16 cellular contexts compared by ENCODE assay signal in the genomic region with DNA sequence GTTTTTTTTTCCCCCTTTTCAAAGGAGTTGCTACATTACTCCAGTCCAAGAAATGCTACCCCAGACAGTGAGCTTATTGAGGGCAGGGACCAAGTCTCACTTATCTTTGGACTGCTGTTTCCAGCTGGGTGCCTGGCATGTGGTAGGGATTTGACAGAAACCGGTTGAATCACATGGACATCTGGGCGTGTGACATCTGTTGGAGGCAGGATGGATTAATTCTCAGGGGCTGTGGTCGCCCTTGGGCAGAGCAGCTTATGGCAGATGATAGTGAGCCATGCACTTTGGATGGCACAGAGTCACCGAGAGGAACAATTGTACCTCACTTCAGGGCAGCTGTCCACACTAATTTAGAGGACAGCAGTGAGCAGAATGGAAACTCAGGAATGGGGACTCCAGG.
"Had no signal": no experiment of that assay in that cellular context is flagged by ENCODE, and none has a peak within 500 bp of the region (broad histone marks: within the 10 kb centered on the region; RNA-seq: fewer than 3 reads in every experiment).

No MANE protein-coding gene starts in this region.

- H3K9me3 ChIP-seq: gastrocnemius medialis, left ventricle myocardium inferior, testis had no signal

- H3K27me3 ChIP-seq: gastrocnemius medialis, testis had no signal

- H3K27ac ChIP-seq: gastrocnemius medialis, left ventricle myocardium inferior, skin epidermis, testis had no signal

- H3K27ac Mint-ChIP-seq: activated B cell treated with CpG ODN at 0.5 μM for 24 hours; activated naive CD8-positive, alpha-beta T cell; progenitor cell of endocrine pancreas; type B pancreatic cell had no signal

- H3K4me1 Mint-ChIP-seq: activated B cell treated with CpG ODN at 0.5 μM for 24 hours had no signal

- H3K27me3 Mint-ChIP-seq: progenitor cell of endocrine pancreas, type B pancreatic cell had no signal

- H3K4me1 ChIP-seq: gastrocnemius medialis, testis had no signal

- H3K4me3 ChIP-seq: gastrocnemius medialis, left ventricle myocardium inferior, skin epidermis, testis had no signal

- ATAC-seq: gastrocnemius medialis had no signal

- H3K4me3 Mint-ChIP-seq: activated B cell treated with CpG ODN at 0.5 μM for 24 hours; activated naive CD8-positive, alpha-beta T cell; activated T-helper 1 cell treated with anti-CD3 and anti-CD28 coated beads, Interleukin-12 subunit alpha, Interleukin-12 subunit beta, Interleukin-2, Interleukin-4 antibody, amounts not matched to agents 30 ng/mL and 10 ng/mL and 1 ng/mL, durations not matched to agents 14 hours and 24 hours and 36 hours; neural crest cell; type B pancreatic cell had no signal

- H3K36me3 Mint-ChIP-seq: activated naive CD8-positive, alpha-beta T cell had no signal

- DNase-seq: activated B cell treated with CpG ODN at 0.5 μM for 24 hours; activated CD4-positive, alpha-beta T cell treated with anti-CD3 and anti-CD28 coated beads for 48 hours; cerebellar nuclear complex; cortex of kidney; gastrocnemius medialis; left ventricle myocardium inferior; mammary epithelial cell; midbrain; T-helper 2 cell; testis had no signal

- H3K36me3 ChIP-seq: gastrocnemius medialis, left ventricle myocardium inferior had no signal
